ENCODE assay signal across 1 cellular context in genomic region chr16:18902778-18903177, GRCh38.
A peak's percentile ranks its signal among the peaks of the same experiment; 100 is the strongest.
TF ChIP-seq lines count a peak whose summit lies in the region.

No MANE protein-coding gene starts in this region.

TF ChIP-seq in HepG2, 621 proteins besides CTCF, POLR2A, EP300 and RAD21:
- TF ChIP-seq CEBPB (IDR thresholded peaks at IDR 0.05; ENCODE audit: borderline replicate concordance, low read depth, low read length) (peak; percentile 4; the same call in 1 of the 2 replicates), ZNF460 (CRISPR knock-in tag; IDR thresholded peaks at IDR 0.05; ENCODE audit: borderline replicate concordance) (peak; percentile 91), ZNF7 (CRISPR knock-in tag; IDR thresholded peaks at IDR 0.05) (0 out of 2 replicates have a peak, but pooled peaks have one; percentile 18), POGZ (CRISPR knock-in tag; IDR thresholded peaks at IDR 0.05) (peak; percentile 29; the same call in 1 of the 2 replicates)
